In genomic region chr20:62652051-62652893, GRCh38 we compare ENCODE assay signal across 8 cellular contexts. TPM values are rescaled to one million over a fixed set of nuclear protein-coding genes. Genes with fewer than 3 reads are reported as not detected.
DNase-seq lines count a peak whose midpoint lies in the region; ATAC-seq and TF ChIP-seq lines count a peak whose summit lies in the region.

No MANE protein-coding gene starts in this region.

- DNase-seq in DMS153 (lab: John Stamatoyannopoulos, UW) (peak; percentile 62), right lobe of liver (peak; percentile 90 to 94 (median 91)), NCI-H1694 treated with DMSO at 0.1 percent for 48 hours (lab: John Stamatoyannopoulos, UW) (no peak)
- peak; percentile 72 for DNase-seq in activated CD4-positive, alpha-beta T cell treated with anti-CD3 and anti-CD28 coated beads for 48 hours
- DNase-seq in stimulated activated CD4-positive, alpha-beta T cell treated with anti-CD3 and anti-CD28 coated beads, Interleukin-4, amount 100 ng/mL, for 1 hour, result peak; percentile 46

- H3K36me3 ChIP-seq in HUES48 (ENCODE audit: control insufficient read depth, insufficient read depth, low read length), result peaks cover 3% of the 10 kb centered on the region; the same call in 1 of the 2 replicates
- no peaks in the 10 kb centered on the region for H3K36me3 ChIP-seq in right lobe of liver

- H3K27me3 Mint-ChIP-seq in dendritic cell treated with granulocyte-macrophage colony-stimulating factor and Interleukin-4, amounts not matched to agents 40 ng/mL and 50 ng/mL, for 4 days, result peaks cover 8% of the 10 kb centered on the region

- H3K9me3 ChIP-seq in HUES48 (ENCODE audit: control insufficient read depth, insufficient read depth, low read length), result no peaks in the 10 kb centered on the region
- H3K9me3 ChIP-seq in right lobe of liver, result no peaks in the 10 kb centered on the region

- WGBS in right lobe of liver (ENCODE audit: insufficient coverage, low coverage, low lambda C conversion rate, missing lambda C conversion rate), result 0% methylated on average over 10 of the region's 43 CpGs

- H3K4me1 ChIP-seq in HUES48 (ENCODE audit: control insufficient read depth, insufficient read depth, low read length), result peaks cover 8% of the 10 kb centered on the region; the same call in 1 of the 2 replicates
- H3K4me1 ChIP-seq in right lobe of liver, result peaks cover 0 to 16% (median 7%) of the 10 kb centered on the region in 4 donors

- no peaks in the 10 kb centered on the region for H3K27me3 ChIP-seq in HUES48 (ENCODE audit: control insufficient read depth, insufficient read depth, low read length)
- no peaks in the 10 kb centered on the region for H3K27me3 ChIP-seq in right lobe of liver

- no peak overlapping the region for H3K9ac ChIP-seq in HUES48 (ENCODE audit: low read depth, low read length)

- TF ChIP-seq CTCF in right lobe of liver (IDR thresholded peaks at IDR 0.05), result peak in 1 of 4 donors; percentile 6

- peak overlapping the region; percentile 94 for H3K27ac Mint-ChIP-seq in dendritic cell treated with granulocyte-macrophage colony-stimulating factor and Interleukin-4, amounts not matched to agents 40 ng/mL and 50 ng/mL, for 4 days

- peak overlapping the region; percentile 60 for H3K4me3 Mint-ChIP-seq in dendritic cell treated with granulocyte-macrophage colony-stimulating factor and Interleukin-4, amounts not matched to agents 40 ng/mL and 50 ng/mL, for 4 days

- H3K4me1 Mint-ChIP-seq in dendritic cell treated with granulocyte-macrophage colony-stimulating factor and Interleukin-4, amounts not matched to agents 40 ng/mL and 50 ng/mL, for 4 days (ENCODE audit: low read depth), result peaks cover 42% of the 10 kb centered on the region

- H3K27ac ChIP-seq in HUES48 (ENCODE audit: low read depth, low read length) (no peak overlapping the region), right lobe of liver (peak overlapping the region; percentile 91 to 98 (median 96))

- ATAC-seq in GM21447 (IDR thresholded peaks at IDR 0.05; ENCODE audit: unreplicated experiment) (peak; percentile 68), right lobe of liver (peak; percentile 84 to 90 (median 88))

- TF ChIP-seq POLR2A in right lobe of liver (IDR thresholded peaks at IDR 0.05), result peak; percentile 73

- H3K4me3 ChIP-seq in HUES48 (ENCODE audit: low read depth, low read length), result peak overlapping the region; percentile 23; the same call in 1 of the 2 replicates
- H3K4me3 ChIP-seq in right lobe of liver, result peak overlapping the region in 2 of 3 donors; percentile 45 to 48

- no peaks in the 10 kb centered on the region for H3K36me3 Mint-ChIP-seq in dendritic cell treated with granulocyte-macrophage colony-stimulating factor and Interleukin-4, amounts not matched to agents 40 ng/mL and 50 ng/mL, for 4 days (ENCODE audit: low read depth)

- intact Hi-C loops in dendritic cell treated with granulocyte-macrophage colony-stimulating factor and Interleukin-4, amounts not matched to agents 40 ng/mL and 50 ng/mL, for 4 days (cut with micrococcal nuclease), result loop anchor here (1.0 kb wide), 1 partner anchor 10 kb away; no protein-coding TSS in a partner anchor
- intact Hi-C loops in right lobe of liver (cut with DNase I), result no loop called here

- H3K9me3 Mint-ChIP-seq in dendritic cell treated with granulocyte-macrophage colony-stimulating factor and Interleukin-4, amounts not matched to agents 40 ng/mL and 50 ng/mL, for 4 days, result no peaks in the 10 kb centered on the region

RNA-seq across cellular contexts. Expression of gene SLCO4A1, which starts 10.0 kb away (rescaled TPM):
- total RNA-seq in right lobe of liver, result 1 to 10 TPM in 5 of 6 experiments, under 1 TPM in 1; 0.93 to 8.8 (median 4.3) TPM

RNA-seq across cellular contexts. Expression of gene NTSR1, which starts 56.4 kb away (rescaled TPM):
- total RNA-seq in right lobe of liver, result under 1 TPM in 4 of 6 experiments, not detected in 2; 0.04 to 0.74 (median 0.09) TPM
